In genomic region chr14:72962336-72962754, GRCh38 we compare ENCODE assay signal across 8 cellular contexts. TPM values are rescaled to one million over a fixed set of nuclear protein-coding genes. Genes with fewer than 3 reads are reported as not detected.
A peak's percentile ranks its signal among the peaks of the same experiment; 100 is the strongest.
DNase-seq lines count a peak whose midpoint lies in the region; TF ChIP-seq lines count a peak whose summit lies in the region.
"Not testable (repeated sequence)": the region's sequence is repeated elsewhere in the genome, so short reads cannot be mapped to it uniquely, and the experiment has no call there.

No MANE protein-coding gene starts in this region.

- intact Hi-C loops in MCF 10A (cut with micrococcal nuclease), result not testable (repeated sequence)

- not testable (repeated sequence) for H3K18ac ChIP-seq in mesenchymal stem cell (ENCODE audit: low read depth in 1 of 2, low read length in 2 of 2)

- whole genome bisulfite sequencing in mesenchymal stem cell, result 77% methylated on average over 10 of the region's 10 CpGs

- not testable (repeated sequence) for H3K4me2 ChIP-seq in mesenchymal stem cell (ENCODE audit: low read length, poor library complexity, severe bottlenecking)

- not testable (repeated sequence) for H3K14ac ChIP-seq in mesenchymal stem cell (ENCODE audit: low read length in 2 of 2)

- H3K27ac ChIP-seq in RWPE1, result peak overlapping the region; percentile 81
- H3K27ac ChIP-seq in mesenchymal stem cell (ENCODE audit: low read length, poor library complexity, severe bottlenecking), result not testable (repeated sequence)

- not testable (repeated sequence) for H3K23ac ChIP-seq in mesenchymal stem cell (ENCODE audit: low read length in 2 of 2)

- not testable (repeated sequence) for H3K79me1 ChIP-seq in mesenchymal stem cell (replicated peaks; ENCODE audit: low read length, poor library complexity, severe bottlenecking)

- H3K4me3 ChIP-seq in fibroblast of the aortic adventitia (ENCODE audit: low read depth, low read length); mesenchymal stem cell (ENCODE audit: insufficient read depth in 1 of 2, low read depth in 1 of 2, low read length in 2 of 2): not testable (repeated sequence)

- not testable (repeated sequence) for H3K4ac ChIP-seq in mesenchymal stem cell (ENCODE audit: low read depth in 1 of 2, low read length in 2 of 2)

- H3K27me3 Mint-ChIP-seq in MCF 10A (ENCODE audit: insufficient read depth, unreplicated experiment), result not testable (repeated sequence)

- peak overlapping the region; percentile 17 for H3K4me3 Mint-ChIP-seq in MCF 10A (ENCODE audit: unreplicated experiment)

- not testable (repeated sequence) for TF ChIP-seq CTCF in RWPE1 (conservative IDR thresholded peaks at IDR 0.05; ENCODE audit: low read depth); MCF 10A (IDR thresholded peaks at IDR 0.05; ENCODE audit: unreplicated experiment); fibroblast of the aortic adventitia (IDR thresholded peaks at IDR 0.05; ENCODE audit: insufficient read depth, low read length)

- not testable (repeated sequence) for H2AK5ac ChIP-seq in mesenchymal stem cell (ENCODE audit: low read length, severe bottlenecking)

- POLR2A ChIA-PET in RWPE1 (lab: Yijun Ruan, JAX; ENCODE audit: low non-redundant PET), result not testable (repeated sequence)
- POLR2A ChIA-PET in MCF 10A (lab: Yijun Ruan, JAX), result interaction anchor here (0.6 to 3.1 kb wide), 8 partner anchors 10 to 362 kb away, joined by 3 to 23 read pairs (median 4); partner anchors contain the start of genes RBM25 and ZFYVE1

- peak overlapping the region; percentile 88 for H3K27ac Mint-ChIP-seq in MCF 10A (ENCODE audit: low read depth, unreplicated experiment)

- not testable (repeated sequence) for H2BK120ac ChIP-seq in mesenchymal stem cell (ENCODE audit: low read depth, low read length)

- not testable (repeated sequence) for H3K9me3 ChIP-seq in mesenchymal stem cell (ENCODE audit: control insufficient read depth, low read length)

- H4K8ac ChIP-seq in mesenchymal stem cell (ENCODE audit: low read length), result not testable (repeated sequence)

- peaks cover 34% of the 10 kb centered on the region for H3K4me1 Mint-ChIP-seq in MCF 10A (ENCODE audit: insufficient read depth, unreplicated experiment)

- not testable (repeated sequence) for H2BK15ac ChIP-seq in mesenchymal stem cell (ENCODE audit: low read depth, poor library complexity, severe bottlenecking)

- DNase-seq in DMS 273 (lab: John Stamatoyannopoulos, UW; ENCODE audit: unreplicated experiment), result peak; percentile 78
- peak; percentile 6 for DNase-seq in HT-29 (ENCODE audit: low spot score)
- DNase-seq in NCI-H2171 treated with DMSO at 0.1 percent for 48 hours (lab: John Stamatoyannopoulos, UW), result peak; percentile 46
- not testable (repeated sequence) for DNase-seq in RWPE1 (ENCODE audit: low spot score)
- peak; percentile 67 for DNase-seq in MCF 10A (ENCODE audit: unreplicated experiment)
- DNase-seq in fibroblast of the aortic adventitia (ENCODE audit: low read depth), result peak; percentile 81
- DNase-seq in mesenchymal stem cell, result peak; percentile 82
- DNase-seq in stromal cell of bone marrow (ENCODE audit: low read depth), result peak; percentile 25

- not testable (repeated sequence) for H2BK5ac ChIP-seq in mesenchymal stem cell (ENCODE audit: low read depth, low read length, poor library complexity, severe bottlenecking)

- not testable (repeated sequence) for H4K91ac ChIP-seq in mesenchymal stem cell (ENCODE audit: low read length)

- CTCF ChIA-PET in RWPE1 (lab: Yijun Ruan, JAX) (interaction anchor here (0.6 to 1.3 kb wide), 4 partner anchors 11 to 81 kb away, joined by 3 read pairs; partner anchors contain the start of gene DPF3), MCF 10A (lab: Yijun Ruan, JAX) (interaction anchor here (0.6 to 4.0 kb wide), 2 partner anchors 14 to 1641 kb away, joined by 3 to 35 read pairs; no protein-coding TSS in a partner anchor)

- H2BK12ac ChIP-seq in mesenchymal stem cell (ENCODE audit: low read length in 2 of 2), result not testable (repeated sequence)

- not testable (repeated sequence) for H3K27me3 ChIP-seq in mesenchymal stem cell (ENCODE audit: control insufficient read depth in 1 of 2, insufficient read depth in 1 of 2, low read length in 2 of 2)

- peaks cover 33 to 45% of the 10 kb centered on the region in 2 experiments for H3K36me3 ChIP-seq in mesenchymal stem cell (ENCODE audit: control insufficient read depth in 1 of 2, insufficient read depth in 2 of 2, low read depth in 1 of 2, low read length in 2 of 2)

- H2AFZ ChIP-seq in mesenchymal stem cell (ENCODE audit: low read depth, low read length), result not testable (repeated sequence)

- not testable (repeated sequence) for H3K9ac ChIP-seq in mesenchymal stem cell (ENCODE audit: low read length)

- H3K4me1 ChIP-seq in mesenchymal stem cell (ENCODE audit: control insufficient read depth, insufficient read depth, low read depth, low read length), result not testable (repeated sequence)

- H3K9me3 Mint-ChIP-seq in MCF 10A (ENCODE audit: unreplicated experiment), result not testable (repeated sequence)

- not testable (repeated sequence) for BruUV-seq in MCF 10A (replicated peaks; lab: Mats Ljungman, UMichigan)

- H3K36me3 Mint-ChIP-seq in MCF 10A (ENCODE audit: insufficient read depth, unreplicated experiment), result peaks cover 71% of the 10 kb centered on the region

RNA-seq across cellular contexts. Expression of gene DCAF4, which starts 36.1 kb away (rescaled TPM):
- 13.4 and 18.0 TPM in 2 replicates for total RNA-seq in HT-29 (2014; rRNA removed; shearing (Covaris generic))
- 27.9 and 39.4 TPM in 2 replicates for total RNA-seq in MCF 10A (2022)
- total RNA-seq in fibroblast of the aortic adventitia (ENCODE audit: low replicate concordance), result 20.6 and 21.1 TPM in 2 replicates
- 21.1 TPM for polyA plus RNA-seq in mesenchymal stem cell (2013, experiment 1 of 2)
- polyA plus RNA-seq in mesenchymal stem cell (2013, experiment 2 of 2), result 23.4 TPM
